ENCODE assay signal across 16 cellular contexts in genomic region chr7:157751351-157751750, GRCh38.
"Had no signal": no experiment of that assay in that cellular context is flagged by ENCODE, and none has a peak within 500 bp of the region (broad histone marks: within the 10 kb centered on the region; RNA-seq: fewer than 3 reads in every experiment).

No MANE protein-coding gene starts in this region.

- DNase-seq: activated CD4-positive, alpha-beta T cell treated with anti-CD3 and anti-CD28 coated beads, Interleukin-2, amount 50 U/mL, for 1 hour; activated CD8-positive, alpha-beta memory T cell treated with anti-CD3 and anti-CD28 coated beads for 24 hours; dermis blood vessel endothelial cell; effector memory CD8-positive, alpha-beta T cell; foreskin melanocyte; left colon; stimulated activated naive CD8-positive, alpha-beta T cell treated with anti-CD3 and anti-CD28 coated beads, Interleukin-15, amount 100 ng/mL, for 72 hours; testis; upper lobe of right lung had no signal

- H3K27ac ChIP-seq: breast epithelium, prostate gland, testis, upper lobe of right lung had no signal

- H3K4me1 Mint-ChIP-seq: mesothelial cell of epicardium; stimulated activated naive CD8-positive, alpha-beta T cell treated with anti-CD3 and anti-CD28 coated beads, Interleukin-15, amount 100 ng/mL, for 72 hours had no signal

- H3K36me3 ChIP-seq: breast epithelium, prostate gland, upper lobe of right lung had no signal

- H3K27me3 ChIP-seq: breast epithelium, testis, upper lobe of right lung had no signal

- H3K36me3 Mint-ChIP-seq: mesothelial cell of epicardium had no signal

- ATAC-seq: activated CD4-positive, CD25-positive, alpha-beta regulatory T cell treated with anti-CD3 and anti-CD28 coated beads, Interleukin-2, amount 50 U/mL, for 24 hours; effector memory CD8-positive, alpha-beta T cell; left colon; sciatic nerve; stimulated activated naive CD8-positive, alpha-beta T cell treated with anti-CD3 and anti-CD28 coated beads, Interleukin-15, amount 100 ng/mL, for 72 hours had no signal

- H3K9me3 ChIP-seq: breast epithelium, prostate gland, testis, upper lobe of right lung had no signal

- H3K4me3 ChIP-seq: breast epithelium, lung, prostate gland, testis, upper lobe of right lung had no signal

- H3K4me3 Mint-ChIP-seq: effector memory CD8-positive, alpha-beta T cell; mesothelial cell of epicardium; stimulated activated naive CD8-positive, alpha-beta T cell treated with anti-CD3 and anti-CD28 coated beads, Interleukin-15, amount 100 ng/mL, for 72 hours; T-helper 2 cell treated with Interferon-gamma antibody and Interleukin-4, amounts not matched to agents 5 μg/mL and 100 μg/mL, for 36 hours had no signal

- H3K27ac Mint-ChIP-seq: effector memory CD8-positive, alpha-beta T cell; mesothelial cell of epicardium; stimulated activated naive CD8-positive, alpha-beta T cell treated with anti-CD3 and anti-CD28 coated beads, Interleukin-15, amount 100 ng/mL, for 72 hours; T-helper 2 cell treated with Interferon-gamma antibody and Interleukin-4, amounts not matched to agents 5 μg/mL and 100 μg/mL, for 36 hours had no signal

- H3K4me1 ChIP-seq: breast epithelium, prostate gland, testis, upper lobe of right lung had no signal

- H3K9me3 Mint-ChIP-seq: effector memory CD8-positive, alpha-beta T cell; mesothelial cell of epicardium; stimulated activated naive CD8-positive, alpha-beta T cell treated with anti-CD3 and anti-CD28 coated beads, Interleukin-15, amount 100 ng/mL, for 72 hours; T-helper 2 cell treated with Interferon-gamma antibody and Interleukin-4, amounts not matched to agents 5 μg/mL and 100 μg/mL, for 36 hours had no signal

- H3K27me3 Mint-ChIP-seq: stimulated activated naive CD8-positive, alpha-beta T cell treated with anti-CD3 and anti-CD28 coated beads, Interleukin-15, amount 100 ng/mL, for 72 hours had no signal
